Comparison of ENCODE assay signal across 8 cellular contexts in genomic region chr19:46297700-46298476, GRCh38. TPM values are rescaled to one million over a fixed set of nuclear protein-coding genes. Genes with fewer than 3 reads are reported as not detected.
DNase-seq lines count a peak whose midpoint lies in the region; ATAC-seq, FAIRE-seq and TF ChIP-seq lines count a peak whose summit lies in the region.

No MANE protein-coding gene starts in this region.

- DNase-seq in DMS 273 treated with DMSO at 0.1 percent for 48 hours (lab: John Stamatoyannopoulos, UW) (peak; percentile 13), astrocyte of the spinal cord (ENCODE audit: low read depth, low spot score) (peak; percentile 40), hippocampal formation (lab: John Stamatoyannopoulos, UW) (peak; percentile 32 to 51), progenitor cell of endocrine pancreas (ENCODE audit: low spot score, unreplicated experiment) (no peak), GM19239 (ENCODE audit: insufficient read length, low spot score) (no peak)
- DNase-seq in stimulated activated naive CD4-positive, alpha-beta T cell treated with Interleukin-2 at 50 U/mL for 16 hours (lab: John Stamatoyannopoulos, UW), result no peak

- H3K36me3 Mint-ChIP-seq in progenitor cell of endocrine pancreas (ENCODE audit: insufficient read depth), result no peaks in the 10 kb centered on the region

- no peak for FAIRE-seq in GM19239 (lab: Jason Lieb, UNC)

- H3K4me3 Mint-ChIP-seq in progenitor cell of endocrine pancreas (ENCODE audit: low read depth), result peak overlapping the region; percentile 81

- in situ Hi-C loops in astrocyte of the spinal cord (cut with HindIII; ENCODE audit: low sequenced_read_pairs), result no loop called here

- H3K4me3 ChIP-seq in astrocyte of the spinal cord (ENCODE audit: low read depth, low read length), result peak overlapping the region; percentile 53

- TF ChIP-seq CTCF in astrocyte of the spinal cord (IDR thresholded peaks at IDR 0.05; ENCODE audit: low read depth, low read length) (peak; percentile 30), progenitor cell of endocrine pancreas (IDR thresholded peaks at IDR 0.05; ENCODE audit: unreplicated experiment) (no peak)

- H3K27ac Mint-ChIP-seq in progenitor cell of endocrine pancreas, result no peak overlapping the region

- ATAC-seq in HG03432 (IDR thresholded peaks at IDR 0.05; ENCODE audit: unreplicated experiment), result no peak
- no peak for ATAC-seq in HG03025 (IDR thresholded peaks at IDR 0.05; ENCODE audit: low FRiP score, unreplicated experiment)

- no peaks in the 10 kb centered on the region for H3K9me3 Mint-ChIP-seq in progenitor cell of endocrine pancreas (ENCODE audit: low read depth)

- peaks cover 15% of the 10 kb centered on the region for H3K27me3 Mint-ChIP-seq in progenitor cell of endocrine pancreas

- peaks cover 12% of the 10 kb centered on the region for H3K4me1 Mint-ChIP-seq in progenitor cell of endocrine pancreas (ENCODE audit: low read depth)

RNA-seq across cellular contexts. Expression of gene HIF3A, which starts 1.0 kb away (rescaled TPM):
- total RNA-seq in progenitor cell of endocrine pancreas, result 31.1 and 37.6 TPM in 2 replicates

RNA-seq across cellular contexts. Expression of gene PPP5C, which starts 49.0 kb away (rescaled TPM):
- 97.8 and 102 TPM in 2 replicates for total RNA-seq in progenitor cell of endocrine pancreas

Comparison
In these comparisons a context has a peak if more than half of its experiments do, and no peak if none do; other contexts are left out.
1. DNase-seq: peak in DMS 273 treated with DMSO at 0.1 percent for 48 hours (single experiment), astrocyte of the spinal cord (single experiment) and hippocampal formation (2 of 2); none in progenitor cell of endocrine pancreas (single experiment), GM19239 (single experiment) and stimulated activated naive CD4-positive, alpha-beta T cell treated with Interleukin-2 at 50 U/mL for 16 hours (single experiment).